Comparison of ENCODE assay signal across 12 cellular contexts in genomic region chrX:118212817-118213183, GRCh38.
DNase-seq lines count a peak whose midpoint lies in the region; ATAC-seq and TF ChIP-seq lines count a peak whose summit lies in the region.
"Had no signal": no experiment of that assay in that cellular context is flagged by ENCODE, and none has a peak within 500 bp of the region (broad histone marks: within the 10 kb centered on the region; RNA-seq: fewer than 3 reads in every experiment).

No MANE protein-coding gene starts in this region.

- H3K4me1 ChIP-seq in Karpas-422 (ENCODE audit: low read length) (peaks cover 58% of the 10 kb centered on the region), left ventricle myocardium inferior (no peaks in the 10 kb centered on the region)

- no peak for DNase-seq in activated CD8-positive, alpha-beta T cell treated with anti-CD3 and anti-CD28 coated beads, Interleukin-2, amount 10 ng/mL, durations not matched to agents 7 days and 5 days
- DNase-seq in activated CD8-positive, alpha-beta T cell treated with anti-CD3 and anti-CD28 coated beads for 36 hours = no peak
- DNase-seq in Karpas-422 = peak; percentile 79
- DNase-seq in stimulated activated naive B cell treated with anti-CD40 and anti-IgM and Interleukin-4, amounts not matched to agents 10 μg/mL and 1 μg/mL and 100 μg/mL, for 72 hours = no peak
- DNase-seq in putamen (ENCODE audit: low spot score) = no peak
- DNase-seq in left ventricle myocardium inferior = no peak
- no peak for DNase-seq in hippocampal formation (lab: John Stamatoyannopoulos, UW)
- DNase-seq: activated CD8-positive, alpha-beta memory T cell treated with anti-CD3 and anti-CD28 coated beads for 24 hours; NCI-H2171 treated with DMSO at 0.1 percent for 48 hours had no signal

- CTCF ChIA-PET in activated CD8-positive, alpha-beta T cell treated with anti-CD3 and anti-CD28 coated beads, Interleukin-2, amount 10 ng/mL, durations not matched to agents 7 days and 5 days (lab: Charles Lee) = no interaction called here
- CTCF ChIA-PET in activated CD8-positive, alpha-beta T cell treated with anti-CD3 and anti-CD28 coated beads for 36 hours (lab: Charles Lee) = interaction anchor here (1.0 kb wide), 1 partner anchor 12 kb away, joined by 3 read pairs; no protein-coding TSS in a partner anchor

- H3K4me1 Mint-ChIP-seq in activated CD8-positive, alpha-beta T cell treated with anti-CD3 and anti-CD28 coated beads, Interleukin-2, amount 10 ng/mL, durations not matched to agents 7 days and 5 days (ENCODE audit: low read depth) = peaks cover 8% of the 10 kb centered on the region
- peaks cover 3% of the 10 kb centered on the region for H3K4me1 Mint-ChIP-seq in activated CD8-positive, alpha-beta T cell treated with anti-CD3 and anti-CD28 coated beads for 36 hours (ENCODE audit: low read depth)
- H3K4me1 Mint-ChIP-seq in stimulated activated naive B cell treated with anti-CD40 and anti-IgM and Interleukin-4, amounts not matched to agents 10 μg/mL and 1 μg/mL and 100 μg/mL, for 72 hours = peaks cover 12 to 23% of the 10 kb centered on the region in 2 donors
- H3K4me1 Mint-ChIP-seq: neural crest cell had no signal

- peak overlapping the region; percentile 31 for H3K4me3 Mint-ChIP-seq in activated CD8-positive, alpha-beta T cell treated with anti-CD3 and anti-CD28 coated beads, Interleukin-2, amount 10 ng/mL, durations not matched to agents 7 days and 5 days
- no peak overlapping the region for H3K4me3 Mint-ChIP-seq in activated CD8-positive, alpha-beta T cell treated with anti-CD3 and anti-CD28 coated beads for 36 hours
- peak overlapping the region in 1 of 2 donors; percentile 62 for H3K4me3 Mint-ChIP-seq in stimulated activated naive B cell treated with anti-CD40 and anti-IgM and Interleukin-4, amounts not matched to agents 10 μg/mL and 1 μg/mL and 100 μg/mL, for 72 hours
- H3K4me3 Mint-ChIP-seq: neural crest cell had no signal

- no peaks in the 10 kb centered on the region for H3K79me2 ChIP-seq in Karpas-422 (ENCODE audit: low read length)

- H3K27me3 ChIP-seq in Karpas-422 (ENCODE audit: low read length) = no peaks in the 10 kb centered on the region
- H3K27me3 ChIP-seq in left ventricle myocardium inferior (ENCODE audit: low read depth) = no peaks in the 10 kb centered on the region
- H3K27me3 ChIP-seq: cardiac muscle cell had no signal

- peak overlapping the region; percentile 100 for H3K27ac ChIP-seq in Karpas-422 (ENCODE audit: low read length)
- no peak overlapping the region for H3K27ac ChIP-seq in left ventricle myocardium inferior (replicated peaks)
- H3K27ac ChIP-seq: cardiac muscle cell had no signal

- H3K9ac ChIP-seq in Karpas-422 (ENCODE audit: low read length) = peak overlapping the region; percentile 78

- POLR2A ChIA-PET in activated CD8-positive, alpha-beta T cell treated with anti-CD3 and anti-CD28 coated beads, Interleukin-2, amount 10 ng/mL, durations not matched to agents 7 days and 5 days (lab: Charles Lee) = no interaction called here
- POLR2A ChIA-PET in activated CD8-positive, alpha-beta T cell treated with anti-CD3 and anti-CD28 coated beads for 36 hours (lab: Charles Lee) = interaction anchor here (0.5 kb wide), 1 partner anchor 1033 kb away, joined by 3 read pairs; no protein-coding TSS in a partner anchor

- H3K36me3 Mint-ChIP-seq in activated CD8-positive, alpha-beta T cell treated with anti-CD3 and anti-CD28 coated beads, Interleukin-2, amount 10 ng/mL, durations not matched to agents 7 days and 5 days (ENCODE audit: low read depth) = no peaks in the 10 kb centered on the region
- no peaks in the 10 kb centered on the region for H3K36me3 Mint-ChIP-seq in activated CD8-positive, alpha-beta T cell treated with anti-CD3 and anti-CD28 coated beads for 36 hours (ENCODE audit: low read depth)
- no peaks in the 10 kb centered on the region for H3K36me3 Mint-ChIP-seq in stimulated activated naive B cell treated with anti-CD40 and anti-IgM and Interleukin-4, amounts not matched to agents 10 μg/mL and 1 μg/mL and 100 μg/mL, for 72 hours

- peak overlapping the region; percentile 69 for H3K4me3 ChIP-seq in Karpas-422 (ENCODE audit: low read length)
- no peak overlapping the region for H3K4me3 ChIP-seq in left ventricle myocardium inferior
- H3K4me3 ChIP-seq: cardiac muscle cell had no signal

- no peaks in the 10 kb centered on the region for H3K9me3 Mint-ChIP-seq in activated CD8-positive, alpha-beta T cell treated with anti-CD3 and anti-CD28 coated beads, Interleukin-2, amount 10 ng/mL, durations not matched to agents 7 days and 5 days (ENCODE audit: insufficient read depth)
- no peaks in the 10 kb centered on the region for H3K9me3 Mint-ChIP-seq in activated CD8-positive, alpha-beta T cell treated with anti-CD3 and anti-CD28 coated beads for 36 hours
- no peaks in the 10 kb centered on the region for H3K9me3 Mint-ChIP-seq in stimulated activated naive B cell treated with anti-CD40 and anti-IgM and Interleukin-4, amounts not matched to agents 10 μg/mL and 1 μg/mL and 100 μg/mL, for 72 hours

- H4K20me1 ChIP-seq in Karpas-422 (ENCODE audit: insufficient read depth, low read depth, low read length) = no peaks in the 10 kb centered on the region

- H2AFZ ChIP-seq in Karpas-422 (ENCODE audit: low read length) = 0 out of 2 replicates have a peak overlapping the region, but pooled peaks have one; percentile 64

- H3K36me3 ChIP-seq in Karpas-422 (ENCODE audit: insufficient read depth, low read length) (no peaks in the 10 kb centered on the region), left ventricle myocardium inferior (no peaks in the 10 kb centered on the region)
- H3K36me3 ChIP-seq: cardiac muscle cell had no signal

- no peak for TF ChIP-seq CTCF in activated CD8-positive, alpha-beta T cell treated with anti-CD3 and anti-CD28 coated beads for 36 hours (IDR thresholded peaks at IDR 0.05)
- TF ChIP-seq CTCF in left ventricle myocardium inferior (IDR thresholded peaks at IDR 0.05; ENCODE audit: borderline replicate concordance) = no peak

- H3K27me3 Mint-ChIP-seq in activated CD8-positive, alpha-beta T cell treated with anti-CD3 and anti-CD28 coated beads, Interleukin-2, amount 10 ng/mL, durations not matched to agents 7 days and 5 days (ENCODE audit: low read depth) = peaks cover 2% of the 10 kb centered on the region
- H3K27me3 Mint-ChIP-seq in activated CD8-positive, alpha-beta T cell treated with anti-CD3 and anti-CD28 coated beads for 36 hours = no peaks in the 10 kb centered on the region
- peaks cover 0 to 8% of the 10 kb centered on the region in 2 donors for H3K27me3 Mint-ChIP-seq in stimulated activated naive B cell treated with anti-CD40 and anti-IgM and Interleukin-4, amounts not matched to agents 10 μg/mL and 1 μg/mL and 100 μg/mL, for 72 hours

- no peak overlapping the region for H3K27ac Mint-ChIP-seq in activated CD8-positive, alpha-beta T cell treated with anti-CD3 and anti-CD28 coated beads, Interleukin-2, amount 10 ng/mL, durations not matched to agents 7 days and 5 days
- H3K27ac Mint-ChIP-seq in activated CD8-positive, alpha-beta T cell treated with anti-CD3 and anti-CD28 coated beads for 36 hours = no peak overlapping the region
- no peak overlapping the region for H3K27ac Mint-ChIP-seq in stimulated activated naive B cell treated with anti-CD40 and anti-IgM and Interleukin-4, amounts not matched to agents 10 μg/mL and 1 μg/mL and 100 μg/mL, for 72 hours

- no peaks in the 10 kb centered on the region for H3K9me2 ChIP-seq in Karpas-422 (replicated peaks; ENCODE audit: insufficient read depth, low read length)

- H3K4me2 ChIP-seq in Karpas-422 (ENCODE audit: low read depth, low read length, poor library complexity, severe bottlenecking) = peak overlapping the region; percentile 97

- H3K9me3 ChIP-seq in Karpas-422 (ENCODE audit: low read length) (no peaks in the 10 kb centered on the region), left ventricle myocardium inferior (replicated peaks) (no peaks in the 10 kb centered on the region)

- intact Hi-C loops in activated CD8-positive, alpha-beta T cell treated with anti-CD3 and anti-CD28 coated beads for 36 hours (cut with micrococcal nuclease) = no loop called here
- intact Hi-C loops in left ventricle myocardium inferior (cut with micrococcal nuclease) = no loop called here

- no peak for ATAC-seq in activated CD8-positive, alpha-beta T cell treated with anti-CD3 and anti-CD28 coated beads, Interleukin-2, amount 10 ng/mL, durations not matched to agents 7 days and 5 days
- ATAC-seq in activated CD8-positive, alpha-beta T cell treated with anti-CD3 and anti-CD28 coated beads for 36 hours = no peak
- peak; percentile 70 for ATAC-seq in HG02852 (IDR thresholded peaks at IDR 0.05; ENCODE audit: unreplicated experiment)
- ATAC-seq in stimulated activated naive B cell treated with anti-CD40 and anti-IgM and Interleukin-4, amounts not matched to agents 10 μg/mL and 1 μg/mL and 100 μg/mL, for 72 hours (replicated peaks) = peak; percentile 80 to 82

Comparison
In these comparisons a context has a peak if more than half of its experiments do, and no peak if none do; other contexts are left out.
1. ATAC-seq: peak in HG02852 (single experiment) and stimulated activated naive B cell treated with anti-CD40 and anti-IgM and Interleukin-4, amounts not matched to agents 10 μg/mL and 1 μg/mL and 100 μg/mL, for 72 hours (2 of 2); none in activated CD8-positive, alpha-beta T cell treated with anti-CD3 and anti-CD28 coated beads, Interleukin-2, amount 10 ng/mL, durations not matched to agents 7 days and 5 days (single experiment) and activated CD8-positive, alpha-beta T cell treated with anti-CD3 and anti-CD28 coated beads for 36 hours (single experiment).